1 cellular context compared by ENCODE assay signal in genomic region chr1:117339866-117340357, GRCh38.
A peak's percentile ranks its signal among the peaks of the same experiment; 100 is the strongest.
TF ChIP-seq lines count a peak whose summit lies in the region.

No MANE protein-coding gene starts in this region.

TF ChIP-seq in K562, 482 proteins besides CTCF, POLR2A, EP300 and RAD21 (continued from another document and continues in another):
- TF ChIP-seq MXD1 (CRISPR knock-in tag; IDR thresholded peaks at IDR 0.05; ENCODE audit: borderline replicate concordance, poor library complexity, severe bottlenecking) (no peak), ZNF41 (CRISPR knock-in tag; conservative IDR thresholded peaks at IDR 0.05) (0 out of 2 replicates have a peak, but pooled peaks have one; percentile 36), MYBL2 (IDR thresholded peaks at IDR 0.05; ENCODE audit: low read depth) (peak; percentile 41; the same call in 1 of the 2 replicates), MYBL2 (CRISPR knock-in tag; IDR thresholded peaks at IDR 0.05; ENCODE audit: borderline replicate concordance) (no peak), ZNF146 (CRISPR knock-in tag; IDR thresholded peaks at IDR 0.05; ENCODE audit: unreplicated experiment) (no peak), HNRNPH1 (optimal IDR thresholded peaks at IDR 0.05; ENCODE audit: low read depth, low read length) (no peak), SMARCB1 (IDR thresholded peaks at IDR 0.05; ENCODE audit: insufficient read length, low read depth) (no peak), SP2 (IDR thresholded peaks at IDR 0.05; ENCODE audit: extremely low read depth, low read depth, low read length, poor library complexity, severe bottlenecking) (no peak), DLX4 (CRISPR knock-in tag; IDR thresholded peaks at IDR 0.05) (no peak), ZNF318 (IDR thresholded peaks at IDR 0.05; ENCODE audit: borderline replicate concordance in 1 of 2, low read depth in 1 of 2) (peak in 1 of 2 experiments; percentile 94; a peak in 2 of 4 replicates), NFE2 (IDR thresholded peaks at IDR 0.05; ENCODE audit: low read depth) (peak; percentile 41), KLF16 (IDR thresholded peaks at IDR 0.05) (peak; percentile 30; the same call in 1 of the 2 replicates), CCNT2 (IDR thresholded peaks at IDR 0.05; ENCODE audit: borderline replicate concordance, extremely low read depth, insufficient read length, low read depth, low read length) (no peak), ETS2 (tag; IDR thresholded peaks at IDR 0.05; ENCODE audit: borderline replicate concordance, poor library complexity, severe bottlenecking) (no peak), PKNOX1 (IDR thresholded peaks at IDR 0.05) (no peak; the same call in 1 of the 2 replicates), POLR2AphosphoS2 (IDR thresholded peaks at IDR 0.05; ENCODE audit: low read length) (no peak), RB1 (IDR thresholded peaks at IDR 0.05; ENCODE audit: low read depth) (no peak), DIDO1 (tag; IDR thresholded peaks at IDR 0.05; ENCODE audit: low read depth) (peak; percentile 77; the same call in 1 of the 2 replicates), RAD51 (IDR thresholded peaks at IDR 0.05; ENCODE audit: borderline replicate concordance, low read depth) (no peak), TRIM28 (IDR thresholded peaks at IDR 0.05) (no peak), ZNF408 (CRISPR knock-in tag; IDR thresholded peaks at IDR 0.05; ENCODE audit: low read depth) (no peak), ZNF282 (CRISPR knock-in tag; IDR thresholded peaks at IDR 0.05) (no peak), CBX8 (IDR thresholded peaks at IDR 0.05; ENCODE audit: borderline replicate concordance, extremely low read depth, low read depth, low read length, poor library complexity, severe bottlenecking) (no peak), EWSR1 (IDR thresholded peaks at IDR 0.05; ENCODE audit: borderline replicate concordance, low read depth, partially characterized antibody) (no peak), RBFOX2 (IDR thresholded peaks at IDR 0.05; ENCODE audit: low read depth, low read length) (no peak), ZBTB5 (IDR thresholded peaks at IDR 0.05) (no peak), ZNF212 (CRISPR knock-in tag; IDR thresholded peaks at IDR 0.05) (no peak), WHSC1 (IDR thresholded peaks at IDR 0.05; ENCODE audit: low read length) (no peak), DMBX1 (CRISPR knock-in tag; IDR thresholded peaks at IDR 0.05; ENCODE audit: borderline replicate concordance) (peak; percentile 80; the same call in 1 of the 2 replicates), MTA3 (IDR thresholded peaks at IDR 0.05; ENCODE audit: borderline replicate concordance) (0 out of 2 replicates have a peak, but pooled peaks have one; percentile 60), BRCA1 (IDR thresholded peaks at IDR 0.05) (no peak), BRCA1 (CRISPR knock-in tag; IDR thresholded peaks at IDR 0.05) (no peak), CHD2 (IDR thresholded peaks at IDR 0.05; ENCODE audit: low read depth, low read length) (no peak), CCAR2 (IDR thresholded peaks at IDR 0.05; ENCODE audit: low read depth, low read length) (no peak), GTF3C2 (IDR thresholded peaks at IDR 0.05; ENCODE audit: borderline replicate concordance, extremely low read depth, insufficient read length) (no peak), ZNF23 (CRISPR knock-in tag; IDR thresholded peaks at IDR 0.05) (no peak), TAF15 (IDR thresholded peaks at IDR 0.05; ENCODE audit: low read depth, low read length) (no peak), NFIX (CRISPR knock-in tag; IDR thresholded peaks at IDR 0.05; ENCODE audit: low read depth) (no peak), ZNF740 (CRISPR knock-in tag; IDR thresholded peaks at IDR 0.05) (0 out of 2 replicates have a peak, but pooled peaks have one; percentile 13), ZNF740 (tag; IDR thresholded peaks at IDR 0.05) (no peak; a peak in 1 of 4 replicates), PHF20 (IDR thresholded peaks at IDR 0.05; ENCODE audit: partially characterized antibody) (peak; percentile 84), ZBTB49 (CRISPR knock-in tag; IDR thresholded peaks at IDR 0.05; ENCODE audit: borderline replicate concordance) (no peak), HLTF (IDR thresholded peaks at IDR 0.05) (no peak), EZH2 (IDR thresholded peaks at IDR 0.05; ENCODE audit: borderline replicate concordance, low read depth, low read length) (no peak), MAZ (CRISPR knock-in tag; conservative IDR thresholded peaks at IDR 0.05 in 1 of 2, IDR thresholded peaks at IDR 0.05 in 1 of 2) (peak; percentile 38 to 42; a peak in 2 of 4 replicates), ZNF121 (CRISPR knock-in tag; conservative IDR thresholded peaks at IDR 0.05) (no peak), ZKSCAN8 (CRISPR knock-in tag; IDR thresholded peaks at IDR 0.05) (peak; percentile 81; the same call in 1 of the 2 replicates), ZNF780A (CRISPR knock-in tag; IDR thresholded peaks at IDR 0.05) (no peak), ZKSCAN1 (IDR thresholded peaks at IDR 0.05; ENCODE audit: low read depth, low read length) (no peak)
